Comparison of ENCODE assay signal across 8 cellular contexts in genomic region chrX:49172280-49172780, GRCh38. TPM values are rescaled to one million over a fixed set of nuclear protein-coding genes. Genes with fewer than 3 reads are reported as not detected.
DNase-seq lines count a peak whose midpoint lies in the region; ATAC-seq and TF ChIP-seq lines count a peak whose summit lies in the region.

No MANE protein-coding gene starts in this region.

- peak overlapping the region; percentile 54 to 72 (median 65) for H3K4me3 ChIP-seq in fibroblast of lung (replicated peaks in 1 of 4; ENCODE audit: control extremely low read depth in 1 of 4, insufficient read depth in 1 of 4, low read depth in 3 of 4, low read length in 4 of 4)
- peak overlapping the region; percentile 71 to 90 for H3K4me3 ChIP-seq in neutrophil (ENCODE audit: low read depth in 1 of 2, low read length in 1 of 2)
- peak overlapping the region; percentile 62 for H3K4me3 ChIP-seq in urinary bladder (ENCODE audit: low read depth, low read length)

- H3K4me1 Mint-ChIP-seq in activated T-cell treated with anti-CD3 and anti-CD28 coated beads, Interleukin-2, amount 50 U/mL, for 24 hours (ENCODE audit: low read depth) = peaks cover 41% of the 10 kb centered on the region

- peaks cover 2% of the 10 kb centered on the region for H3K36me3 ChIP-seq in fibroblast of lung (ENCODE audit: control insufficient read depth, insufficient read depth, low read length)
- peaks cover 31% of the 10 kb centered on the region for H3K36me3 ChIP-seq in neutrophil
- H3K36me3 ChIP-seq in urinary bladder (ENCODE audit: insufficient read depth) = peaks cover 2% of the 10 kb centered on the region

- no peaks in the 10 kb centered on the region for H3K9me3 Mint-ChIP-seq in activated T-cell treated with anti-CD3 and anti-CD28 coated beads, Interleukin-2, amount 50 U/mL, for 24 hours

- TF ChIP-seq CTCF in fibroblast of lung (conservative IDR thresholded peaks at IDR 0.05 in 1 of 2, IDR thresholded peaks at IDR 0.05 in 1 of 2; ENCODE audit: low read depth in 1 of 2, low read length in 2 of 2) (no peak), neutrophil (IDR thresholded peaks at IDR 0.05) (no peak)

- H3K36me3 Mint-ChIP-seq in activated T-cell treated with anti-CD3 and anti-CD28 coated beads, Interleukin-2, amount 50 U/mL, for 24 hours (ENCODE audit: low read depth) = peaks cover 49% of the 10 kb centered on the region

- H3K4me1 ChIP-seq in fibroblast of lung (ENCODE audit: control insufficient read depth, extremely low read depth, insufficient read depth, low read length) = peaks cover 2% of the 10 kb centered on the region
- H3K4me1 ChIP-seq in neutrophil (ENCODE audit: control insufficient read depth in 1 of 2, insufficient read depth in 1 of 2, low read depth in 1 of 2, low read length in 1 of 2) = peaks cover 72 to 82% of the 10 kb centered on the region in 2 experiments
- H3K4me1 ChIP-seq in urinary bladder (ENCODE audit: insufficient read depth) = peaks cover 2% of the 10 kb centered on the region

- under 1% methylated on average over 37 of the region's 37 CpGs for WGBS in urinary bladder

- peak overlapping the region; percentile 54 for H3K4me2 ChIP-seq in fibroblast of lung (ENCODE audit: extremely low read depth, insufficient read depth, low read length)

- no peaks in the 10 kb centered on the region for H3K27me3 Mint-ChIP-seq in activated T-cell treated with anti-CD3 and anti-CD28 coated beads, Interleukin-2, amount 50 U/mL, for 24 hours

- peak overlapping the region; percentile 73 for H3K9ac ChIP-seq in fibroblast of lung (ENCODE audit: insufficient read depth, low read length)

- peak; percentile 70 for ATAC-seq in GM19023 (IDR thresholded peaks at IDR 0.05; ENCODE audit: unreplicated experiment)
- ATAC-seq in HG03280 (IDR thresholded peaks at IDR 0.05; ENCODE audit: unreplicated experiment) = peak; percentile 71

- H3K79me2 ChIP-seq in fibroblast of lung (ENCODE audit: control insufficient read depth, insufficient read depth, low read length) = peaks cover 15% of the 10 kb centered on the region

- H3K9me3 ChIP-seq in fibroblast of lung (ENCODE audit: control insufficient read depth, insufficient read depth, low read depth, low read length) (no peaks in the 10 kb centered on the region), neutrophil (no peaks in the 10 kb centered on the region)

- H3K27me3 ChIP-seq in fibroblast of lung (ENCODE audit: control insufficient read depth, insufficient read depth, low read length) (no peaks in the 10 kb centered on the region), neutrophil (no peaks in the 10 kb centered on the region)

- H3K27ac Mint-ChIP-seq in activated T-cell treated with anti-CD3 and anti-CD28 coated beads, Interleukin-2, amount 50 U/mL, for 24 hours = peak overlapping the region; percentile 94

- H4K20me1 ChIP-seq in fibroblast of lung (ENCODE audit: control insufficient read depth, extremely low read depth, insufficient read depth, low read length) = no peaks in the 10 kb centered on the region

- H3K4me3 Mint-ChIP-seq in activated T-cell treated with anti-CD3 and anti-CD28 coated beads, Interleukin-2, amount 50 U/mL, for 24 hours = peak overlapping the region; percentile 88

- H2AFZ ChIP-seq in fibroblast of lung (ENCODE audit: low read length) = peak overlapping the region; percentile 6

- H3K27ac ChIP-seq in fibroblast of lung (ENCODE audit: insufficient read depth, low read length) = peak overlapping the region; percentile 88
- peak overlapping the region; percentile 94 for H3K27ac ChIP-seq in neutrophil
- peak overlapping the region; percentile 83 for H3K27ac ChIP-seq in urinary bladder (ENCODE audit: low read depth)

- DNase-seq in AG08395 (ENCODE audit: low spot score) (peak; percentile 48), NOMO-1 treated with dmso at 0.1 percent for 144 hours (lab: John Stamatoyannopoulos, UW; ENCODE audit: unreplicated experiment) (peak; percentile 66), fibroblast of lung (ENCODE audit: low read depth in 2 of 2) (peak; percentile 42 to 60)
- DNase-seq in activated T-cell treated with anti-CD3 and anti-CD28 coated beads, Interleukin-2, amount 50 U/mL, for 24 hours = peak; percentile 81

RNA-seq across cellular contexts. Expression of gene PLP2, which starts 0.6 kb away (rescaled TPM):
- 10.5 and 23.3 TPM in 2 replicates for total RNA-seq in fibroblast of lung
- 212 and 317 TPM in 2 replicates for polyA plus RNA-seq in fibroblast of lung
- 208 and 292 TPM in 2 replicates for polyA plus RNA-seq in fibroblast of lung (2012)
- polyA minus RNA-seq in fibroblast of lung (ENCODE audit: low replicate concordance) = 354 and 470 TPM in 2 replicates
- total RNA-seq in urinary bladder = 18.2 TPM
- polyA plus RNA-seq in urinary bladder = 299 TPM

RNA-seq across cellular contexts. Expression of gene MAGIX, which starts 9.8 kb away (rescaled TPM):
- total RNA-seq in fibroblast of lung (1.0 and 1.7 TPM in 2 replicates), urinary bladder (1.9 TPM)
- polyA plus RNA-seq in fibroblast of lung (0.34 and 0.40 TPM in 2 replicates), urinary bladder (4.0 TPM)
- polyA plus RNA-seq in fibroblast of lung (2012) = 0.66 and 0.88 TPM in 2 replicates
- polyA minus RNA-seq in fibroblast of lung (ENCODE audit: low replicate concordance) = 0.07 TPM in 1 of 2 replicates, not detected in the other

RNA-seq across cellular contexts. Expression of gene PRICKLE3, which starts 13.8 kb away (rescaled TPM):
- total RNA-seq in fibroblast of lung (4.6 and 7.4 TPM in 2 replicates), urinary bladder (4.7 TPM)
- polyA plus RNA-seq in fibroblast of lung (2.7 and 3.5 TPM in 2 replicates), urinary bladder (15.2 TPM)
- 4.5 and 5.4 TPM in 2 replicates for polyA plus RNA-seq in fibroblast of lung (2012)
- polyA minus RNA-seq in fibroblast of lung (ENCODE audit: low replicate concordance) = 7.0 and 8.0 TPM in 2 replicates

RNA-seq across cellular contexts. Expression of gene SYP, which starts 27.7 kb away (rescaled TPM):
- total RNA-seq in fibroblast of lung = 0.17 and 0.26 TPM in 2 replicates
- 0.08 and 0.15 TPM in 2 replicates for polyA plus RNA-seq in fibroblast of lung
- 0.31 and 0.40 TPM in 2 replicates for polyA plus RNA-seq in fibroblast of lung (2012)
- polyA minus RNA-seq in fibroblast of lung (ENCODE audit: low replicate concordance) = not detected in 2 replicates
- total RNA-seq in urinary bladder = 4.7 TPM
- 8.3 TPM for polyA plus RNA-seq in urinary bladder

RNA-seq across cellular contexts. Expression of gene GPKOW, which starts 48.8 kb away (rescaled TPM):
- total RNA-seq in fibroblast of lung = 15.7 and 19.8 TPM in 2 replicates
- 20.2 and 21.0 TPM in 2 replicates for polyA plus RNA-seq in fibroblast of lung
- polyA plus RNA-seq in fibroblast of lung (2012) = 23.0 and 24.4 TPM in 2 replicates
- polyA minus RNA-seq in fibroblast of lung (ENCODE audit: low replicate concordance) = 10.6 and 17.1 TPM in 2 replicates
- total RNA-seq in urinary bladder = 15.1 TPM
- polyA plus RNA-seq in urinary bladder = 27.2 TPM

Comparison
In these comparisons a context has a peak if more than half of its experiments do, and no peak if none do; other contexts are left out.
1. Peak in every context shown above with its lines: DNase-seq, ATAC-seq, H3K4me3 ChIP-seq and H3K27ac ChIP-seq.